Comparison of ENCODE assay signal across 8 cellular contexts in the genomic region with DNA sequence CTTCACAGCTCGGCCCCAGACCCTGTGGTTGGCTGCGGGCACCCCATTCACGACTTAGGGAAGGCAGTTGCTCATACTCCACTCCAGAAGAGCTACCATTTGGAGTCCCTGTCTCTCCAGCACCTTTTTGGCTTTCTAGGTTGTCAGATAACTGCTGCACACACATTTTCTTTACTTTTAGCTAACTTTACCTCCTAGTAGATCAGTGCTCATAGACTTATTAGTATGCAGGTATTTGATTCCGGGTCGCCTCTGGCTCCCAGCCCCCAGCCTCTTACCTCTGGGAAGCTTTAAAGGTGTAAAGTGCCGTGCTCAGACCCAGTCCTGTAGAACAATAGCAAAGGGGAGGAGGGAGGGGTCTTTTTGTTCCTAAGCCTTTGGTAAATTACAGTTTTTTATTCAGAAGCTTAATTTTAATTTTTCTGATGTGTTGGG.
DNase-seq lines count a peak whose midpoint lies in the region; ATAC-seq and TF ChIP-seq lines count a peak whose summit lies in the region.

No MANE protein-coding gene starts in this region.

- WGBS in IMR-90 (ENCODE audit: extremely low coverage in 2 of 2, insufficient read length in 1 of 2), 2 experiments, result 17% methylated on average over 1 of the region's 6 CpGs; no CpG with 5 or more reads in 1 of the 2 experiments
- 0% methylated on average over 5 of the region's 6 CpGs for WGBS in mammary epithelial cell (ENCODE audit: low coverage, missing lambda C conversion rate)

- H3K4me2 ChIP-seq in IMR-90 (ENCODE audit: low read depth, low read length) (peak overlapping the region; percentile 89), mammary epithelial cell (ENCODE audit: insufficient read depth, low read depth, low read length) (peak overlapping the region; percentile 87)

- H2AFZ ChIP-seq in IMR-90 (replicated peaks; ENCODE audit: low read length, poor library complexity) (no peak overlapping the region), mammary epithelial cell (ENCODE audit: low read depth, low read length) (peak overlapping the region; percentile 85)

- peak overlapping the region; percentile 23 to 71; a peak in 2 of 4 replicates for H4K8ac ChIP-seq in IMR-90 (ENCODE audit: low read depth in 2 of 2, low read length in 2 of 2)

- POLR2A ChIA-PET in IMR-90 (lab: Charles Lee; ENCODE audit: unreplicated experiment), result no interaction called here

- dilution Hi-C loops in IMR-90 (cut with HindIII; ENCODE audit: low sequenced_read_pairs, unreplicated experiment), result no loop called here
- dilution Hi-C loops in mammary epithelial cell (cut with HindIII; ENCODE audit: low sequenced_read_pairs), result no loop called here

- H3K9me1 ChIP-seq in IMR-90 (ENCODE audit: insufficient read depth, low read length), result peaks cover 3% of the 10 kb centered on the region; the same call in 1 of the 2 replicates

- no peak for TF ChIP-seq POLR2A in IMR-90 (IDR thresholded peaks at IDR 0.05; ENCODE audit: low read depth, low read length)

- peak overlapping the region; percentile 3; the same call in 1 of the 2 replicates for H3K27ac ChIP-seq in IMR-90 (ENCODE audit: insufficient read depth, low read length)
- peak overlapping the region; percentile 97 for H3K27ac ChIP-seq in mammary epithelial cell (ENCODE audit: insufficient read depth, low read depth, low read length)

- no TSS peak for BruUV-seq in IMR-90 (replicated peaks; lab: Mats Ljungman, UMichigan)
- BruUV-seq in mammary epithelial cell (replicated peaks; lab: Mats Ljungman, UMichigan), result no TSS peak

- H3K56ac ChIP-seq in IMR-90 (ENCODE audit: extremely low read depth, insufficient read depth, low read length), result peak overlapping the region; percentile 34

- H2AK9ac ChIP-seq in IMR-90 (replicated peaks; ENCODE audit: low read depth, low read length, poor library complexity), result peak overlapping the region; percentile 30

- H3K4me1 ChIP-seq in IMR-90 (ENCODE audit: control insufficient read depth, insufficient read depth, low read length) (peaks cover 21% of the 10 kb centered on the region), mammary epithelial cell (ENCODE audit: insufficient read depth, low read length) (peaks cover 41% of the 10 kb centered on the region), mononuclear cell (ENCODE audit: insufficient read depth, low read length) (peaks cover 59% of the 10 kb centered on the region)

- no peak for ATAC-seq in IMR-90 (ENCODE audit: low read depth)

- H4K5ac ChIP-seq in IMR-90 (ENCODE audit: low read depth, low read length), result no peak overlapping the region

- H3K79me1 ChIP-seq in IMR-90 (ENCODE audit: low read depth in 1 of 2, low read length in 2 of 2), result peaks cover 21 to 70% of the 10 kb centered on the region in 2 experiments

- CTCF ChIA-PET in IMR-90 (lab: Yijun Ruan, JAX), result interaction anchor here (1.1 to 1.9 kb wide), 2 partner anchors 22 to 36 kb away, joined by 3 to 6 read pairs; no protein-coding TSS in a partner anchor
- CTCF ChIA-PET in mammary epithelial cell (lab: Charles Lee; ENCODE audit: low non-redundant PET), result no interaction called here

- TF ChIP-seq CTCF in IMR-90 (conservative IDR thresholded peaks at IDR 0.05; ENCODE audit: low read depth, low read length) (no peak), mammary epithelial cell (conservative IDR thresholded peaks at IDR 0.05 in 1 of 2, IDR thresholded peaks at IDR 0.05 in 1 of 2; ENCODE audit: extremely low read depth in 1 of 2, insufficient read depth in 1 of 2, low read depth in 1 of 2, low read length in 2 of 2) (no peak)

- H2BK5ac ChIP-seq in IMR-90 (ENCODE audit: low read depth, low read length, poor library complexity, severe bottlenecking), result no peak overlapping the region

- H4K20me1 ChIP-seq in IMR-90 (ENCODE audit: insufficient read depth, low read length), result peaks cover 28% of the 10 kb centered on the region; the same call in 1 of the 2 replicates
- H4K20me1 ChIP-seq in mammary epithelial cell (ENCODE audit: insufficient read depth, low read length), result no peaks in the 10 kb centered on the region

- peak overlapping the region; percentile 86 for H3K23ac ChIP-seq in IMR-90 (ENCODE audit: low read depth, low read length)

- no peak overlapping the region for H2BK15ac ChIP-seq in IMR-90 (ENCODE audit: low read depth, low read length)

- peak; percentile 33 for DNase-seq in Caki2 (ENCODE audit: low read depth)
- no peak for DNase-seq in IMR-90
- no peak for DNase-seq in mammary epithelial cell
- no peak for DNase-seq in T1000 (lab: John Stamatoyannopoulos, UW)
- DNase-seq in hypothalamus (lab: John Stamatoyannopoulos, UW), result no peak
- no peak for DNase-seq in NCI-H2196 treated with DMSO at 0.1 percent for 48 hours (lab: John Stamatoyannopoulos, UW; ENCODE audit: unreplicated experiment)
- DNase-seq in glomerular visceral epithelial cell (ENCODE audit: extremely low spot score), result no peak

- H2BK120ac ChIP-seq in IMR-90 (ENCODE audit: low read depth, low read length), result peak overlapping the region; percentile 74; the same call in 1 of the 2 replicates

- in situ Hi-C loops in Caki2 (cut with HindIII; ENCODE audit: low pct_unique_long_range_greater_than_20kb, low sequenced_read_pairs) (no loop called here), IMR-90 (cut with MboI; ENCODE audit: low sequenced_read_pairs) (no loop called here), mammary epithelial cell (cut with MboI; ENCODE audit: low sequenced_read_pairs in 2 of 2) (no loop called here)

- intact Hi-C loops in IMR-90 (cut with micrococcal nuclease) (loop anchor here (2.0 kb wide), 1 partner anchor 102 kb away; a partner anchor contains a TSS), mammary epithelial cell (cut with micrococcal nuclease) (loop anchor here (1.0 to 2.0 kb wide), 5 partner anchors 16 to 452 kb away; no protein-coding TSS in a partner anchor)

- peak overlapping the region; percentile 10; the same call in 1 of the 2 replicates for H4K91ac ChIP-seq in IMR-90 (ENCODE audit: insufficient read depth, low read depth, low read length)

- H3K4me3 ChIP-seq in IMR-90 (ENCODE audit: insufficient read depth, low read depth, low read length), result peak overlapping the region; percentile 54
- H3K4me3 ChIP-seq in mammary epithelial cell (replicated peaks in 1 of 3; ENCODE audit: insufficient read depth in 1 of 3, low read depth in 2 of 3, low read length in 3 of 3), result peak overlapping the region; percentile 75 to 87 (median 80)
- peak overlapping the region; percentile 90 for H3K4me3 ChIP-seq in mononuclear cell (ENCODE audit: low read length)

- H3K9me3 ChIP-seq in IMR-90 (ENCODE audit: control insufficient read depth, insufficient read depth, low read length) (no peaks in the 10 kb centered on the region), mammary epithelial cell (replicated peaks; ENCODE audit: insufficient read depth, low read length) (no peaks in the 10 kb centered on the region), mononuclear cell (ENCODE audit: low read depth, low read length) (no peaks in the 10 kb centered on the region)

- peak overlapping the region; percentile 42; the same call in 1 of the 2 replicates for H3K9ac ChIP-seq in IMR-90 (ENCODE audit: low read depth, low read length)
- H3K9ac ChIP-seq in mammary epithelial cell (ENCODE audit: insufficient read depth, low read length), result peak overlapping the region; percentile 97

- H3K27me3 ChIP-seq in IMR-90 (ENCODE audit: control insufficient read depth, insufficient read depth, low read length) (no peaks in the 10 kb centered on the region), mammary epithelial cell (ENCODE audit: insufficient read depth, low read length) (no peaks in the 10 kb centered on the region), mononuclear cell (ENCODE audit: insufficient read depth, low read length) (no peaks in the 10 kb centered on the region)

- no peak for TF ChIP-seq RAD21 in IMR-90 (IDR thresholded peaks at IDR 0.05; ENCODE audit: low read length)

- H3K14ac ChIP-seq in IMR-90 (replicated peaks; ENCODE audit: low read depth, low read length), result peak overlapping the region; percentile 84

- peak overlapping the region; percentile 85 for H3K4ac ChIP-seq in IMR-90 (ENCODE audit: low read depth, low read length)

- H3K79me2 ChIP-seq in mammary epithelial cell (ENCODE audit: insufficient read depth, low read length), result peaks cover 66% of the 10 kb centered on the region

- H3K36me3 ChIP-seq in IMR-90 (ENCODE audit: control insufficient read depth, insufficient read depth, low read length) (no peaks in the 10 kb centered on the region), mammary epithelial cell (ENCODE audit: insufficient read depth, low read length) (no peaks in the 10 kb centered on the region)

- peak overlapping the region; percentile 66 for H3K18ac ChIP-seq in IMR-90 (ENCODE audit: low read depth, low read length)

- 0 out of 2 replicates have a peak overlapping the region, but pooled peaks have one; percentile 44 for H2BK20ac ChIP-seq in IMR-90 (ENCODE audit: low read depth, low read length)

- H2AK5ac ChIP-seq in IMR-90 (ENCODE audit: low read depth, low read length), result peak overlapping the region; percentile 29; the same call in 1 of the 2 replicates

TF ChIP-seq in IMR-90, 13 proteins besides CTCF, POLR2A, EP300 and RAD21:
- TF ChIP-seq SMC3 (IDR thresholded peaks at IDR 0.05; ENCODE audit: low read depth, low read length) (no peak), FOS (IDR thresholded peaks at IDR 0.05; ENCODE audit: low read depth, low read length) (no peak), NFE2L2 (IDR thresholded peaks at IDR 0.05; ENCODE audit: low read depth, low read length) (no peak), MAZ (IDR thresholded peaks at IDR 0.05; ENCODE audit: borderline replicate concordance, low read depth, low read length) (no peak), MAFK (IDR thresholded peaks at IDR 0.05; ENCODE audit: low read depth, low read length) (no peak), BHLHE40 (IDR thresholded peaks at IDR 0.05; ENCODE audit: low read depth, low read length) (no peak)
- TF ChIP-seq, protein P1, sequence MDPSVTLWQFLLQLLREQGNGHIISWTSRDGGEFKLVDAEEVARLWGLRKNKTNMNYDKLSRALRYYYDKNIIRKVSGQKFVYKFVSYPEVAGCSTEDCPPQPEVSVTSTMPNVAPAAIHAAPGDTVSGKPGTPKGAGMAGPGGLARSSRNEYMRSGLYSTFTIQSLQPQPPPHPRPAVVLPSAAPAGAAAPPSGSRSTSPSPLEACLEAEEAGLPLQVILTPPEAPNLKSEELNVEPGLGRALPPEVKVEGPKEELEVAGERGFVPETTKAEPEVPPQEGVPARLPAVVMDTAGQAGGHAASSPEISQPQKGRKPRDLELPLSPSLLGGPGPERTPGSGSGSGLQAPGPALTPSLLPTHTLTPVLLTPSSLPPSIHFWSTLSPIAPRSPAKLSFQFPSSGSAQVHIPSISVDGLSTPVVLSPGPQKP (IDR thresholded peaks at IDR 0.05; ENCODE audit: borderline replicate concordance, low read depth, low read length), result no peak
